In genomic region chr16:14937143-14937542, GRCh38 we compare ENCODE assay signal across 8 cellular contexts. TPM values are rescaled to one million over a fixed set of nuclear protein-coding genes. Genes with fewer than 3 reads are reported as not detected.
DNase-seq lines count a peak whose midpoint lies in the region; ATAC-seq and TF ChIP-seq lines count a peak whose summit lies in the region.
"Not testable (repeated sequence)": the region's sequence is repeated elsewhere in the genome, so short reads cannot be mapped to it uniquely, and the experiment has no call there.

NPIPA1 (plus strand) TSS chr16:14937443; CDS start chr16:14937443, 0 bp downstream.

- not testable (repeated sequence) for H3K4me1 Mint-ChIP-seq in activated naive CD8-positive, alpha-beta T cell treated with anti-CD3 and anti-CD28 coated beads, Interleukin-2, amount 10 ng/mL, durations not matched to agents 7 days and 5 days; endothelial cell (ENCODE audit: unreplicated experiment); mesothelial cell of epicardium

- H3K36me3 ChIP-seq in H7 (replicated peaks; ENCODE audit: control insufficient read depth, insufficient read depth, low read length); upper lobe of right lung: not testable (repeated sequence)

- not testable (repeated sequence) for H3K27ac ChIP-seq in upper lobe of right lung

- not testable (repeated sequence) for H3K27me3 ChIP-seq in H7 (ENCODE audit: control insufficient read depth, insufficient read depth, low read length); upper lobe of right lung

- H3K27ac Mint-ChIP-seq in activated naive CD8-positive, alpha-beta T cell treated with anti-CD3 and anti-CD28 coated beads, Interleukin-2, amount 10 ng/mL, durations not matched to agents 7 days and 5 days; endothelial cell (ENCODE audit: unreplicated experiment); mesothelial cell of epicardium: not testable (repeated sequence)

- not testable (repeated sequence) for TF ChIP-seq CTCF in endothelial cell (IDR thresholded peaks at IDR 0.05; ENCODE audit: unreplicated experiment); mesothelial cell of epicardium (IDR thresholded peaks at IDR 0.05; ENCODE audit: unreplicated experiment); upper lobe of right lung (IDR thresholded peaks at IDR 0.05)

- H3K4me1 ChIP-seq in upper lobe of right lung, result not testable (repeated sequence)

- not testable (repeated sequence) for H3K9me3 ChIP-seq in upper lobe of right lung

- H3K4me3 Mint-ChIP-seq in activated naive CD8-positive, alpha-beta T cell treated with anti-CD3 and anti-CD28 coated beads, Interleukin-2, amount 10 ng/mL, durations not matched to agents 7 days and 5 days; endothelial cell (ENCODE audit: unreplicated experiment); mesothelial cell of epicardium: not testable (repeated sequence)

- H3K36me3 Mint-ChIP-seq in activated naive CD8-positive, alpha-beta T cell treated with anti-CD3 and anti-CD28 coated beads, Interleukin-2, amount 10 ng/mL, durations not matched to agents 7 days and 5 days; endothelial cell (ENCODE audit: low read depth, unreplicated experiment); mesothelial cell of epicardium: not testable (repeated sequence)

- DNase-seq in H7; activated naive CD8-positive, alpha-beta T cell treated with anti-CD3 and anti-CD28 coated beads, Interleukin-2, amount 10 ng/mL, durations not matched to agents 7 days and 5 days; endothelial cell (ENCODE audit: low spot score); left cardiac atrium; mesothelial cell of epicardium (ENCODE audit: low spot score in 2 of 2, unreplicated experiment in 2 of 2); pulmonary artery endothelial cell (ENCODE audit: low read depth, low spot score); upper lobe of right lung: not testable (repeated sequence)

- H3K9me3 Mint-ChIP-seq in activated naive CD8-positive, alpha-beta T cell treated with anti-CD3 and anti-CD28 coated beads, Interleukin-2, amount 10 ng/mL, durations not matched to agents 7 days and 5 days; endothelial cell (ENCODE audit: unreplicated experiment); mesothelial cell of epicardium: not testable (repeated sequence)

- not testable (repeated sequence) for H3K27me3 Mint-ChIP-seq in activated naive CD8-positive, alpha-beta T cell treated with anti-CD3 and anti-CD28 coated beads, Interleukin-2, amount 10 ng/mL, durations not matched to agents 7 days and 5 days; endothelial cell (ENCODE audit: unreplicated experiment); mesothelial cell of epicardium (ENCODE audit: low read depth)

- POLR2A ChIA-PET in activated naive CD8-positive, alpha-beta T cell treated with anti-CD3 and anti-CD28 coated beads, Interleukin-2, amount 10 ng/mL, durations not matched to agents 7 days and 5 days (lab: Charles Lee), result not testable (repeated sequence)

- intact Hi-C loops in T-helper 1 cell treated with Interleukin-12 subunit alpha and Interleukin-12 subunit beta and Interleukin-4 antibody, amounts not matched to agents 30 ng/mL and 1 ng/mL, for 36 hours (cut with micrococcal nuclease); left cardiac atrium (cut with DNase I); upper lobe of right lung (cut with DNase I): not testable (repeated sequence)

- not testable (repeated sequence) for ATAC-seq in activated naive CD8-positive, alpha-beta T cell treated with anti-CD3 and anti-CD28 coated beads, Interleukin-2, amount 10 ng/mL, durations not matched to agents 7 days and 5 days (ENCODE audit: low read depth); left cardiac atrium; upper lobe of right lung

- not testable (repeated sequence) for H3K4me3 ChIP-seq in H7 (ENCODE audit: insufficient read depth, low read depth, low read length); upper lobe of right lung

RNA-seq across cellular contexts. Expression of gene NPIPA1, which starts in this region (rescaled TPM):
- total RNA-seq in H7 (2014; rRNA removed; shearing (Covaris generic)), result 27.6 and 42.6 TPM in 2 replicates
- 94.5 and 101 TPM in 2 replicates for total RNA-seq in T-helper 1 cell treated with Interleukin-12 subunit alpha and Interleukin-12 subunit beta and Interleukin-4 antibody, amounts not matched to agents 30 ng/mL and 1 ng/mL, for 36 hours
- total RNA-seq in activated naive CD8-positive, alpha-beta T cell treated with anti-CD3 and anti-CD28 coated beads, Interleukin-2, amount 10 ng/mL, durations not matched to agents 7 days and 5 days, result 100 to 1,000 TPM; 140 to 142 TPM
- total RNA-seq in endothelial cell (ENCODE audit: unreplicated experiment) (103 TPM), left cardiac atrium (10 to 100 TPM; 52.2 to 56.3 TPM), mesothelial cell of epicardium (261 to 262 TPM (median 262 TPM) in 3 replicates), pulmonary artery endothelial cell (15.1 and 25.6 TPM in 2 replicates), upper lobe of right lung (91.6 TPM)
